9 cellular contexts compared by ENCODE assay signal in the genomic region with DNA sequence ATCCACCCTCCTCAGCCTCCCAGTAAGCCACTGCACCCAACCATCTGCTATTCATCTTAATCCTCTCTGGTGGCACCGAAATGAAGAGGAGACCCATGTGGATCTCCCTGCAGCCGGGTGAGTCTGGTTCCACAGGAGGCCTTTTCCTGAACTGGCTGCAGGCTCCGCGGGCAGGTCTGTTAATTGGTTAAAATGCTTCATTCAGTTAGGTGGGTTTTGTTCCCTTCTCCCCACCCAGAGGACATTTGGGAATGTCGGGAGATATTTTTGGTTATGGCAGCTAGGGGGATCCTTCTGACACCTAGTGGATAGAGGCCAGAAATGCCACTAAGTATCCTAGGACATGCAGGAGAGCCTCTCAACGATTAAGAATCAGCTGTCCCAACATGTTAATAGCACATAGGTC. TPM values are rescaled to one million over a fixed set of nuclear protein-coding genes. Genes with fewer than 3 reads are reported as not detected.
DNase-seq lines count a peak whose midpoint lies in the region; ATAC-seq, FAIRE-seq and TF ChIP-seq lines count a peak whose summit lies in the region.
"Had no signal": no experiment of that assay in that cellular context is flagged by ENCODE, and none has a peak within 500 bp of the region (broad histone marks: within the 10 kb centered on the region; RNA-seq: fewer than 3 reads in every experiment).

No MANE protein-coding gene starts in this region.

- H3K9me3 ChIP-seq in colonic mucosa: no peaks in the 10 kb centered on the region

- H3K27ac ChIP-seq in colonic mucosa: no peak overlapping the region

- CTCF ChIA-PET in GM10248 (lab: Yijun Ruan, JAX): interaction anchor here (0.8 to 8.0 kb wide), 15 partner anchors 9 to 120 kb away, joined by 3 to 59 read pairs (median 6); a partner anchor contains a TSS

- FAIRE-seq in GM12892 (lab: Jason Lieb, UNC): no peak
- FAIRE-seq: colon had no signal

- no peaks in the 10 kb centered on the region for H3K27me3 ChIP-seq in colonic mucosa

- peak; percentile 40 for DNase-seq in 8988T
- DNase-seq in GM10248 (ENCODE audit: extremely low spot score): no peak
- peak; percentile 43 for DNase-seq in NCI-H510A (lab: John Stamatoyannopoulos, UW)
- DNase-seq in colonic mucosa: no peak
- peak; percentile 75 for DNase-seq in myocyte (ENCODE audit: low read depth)
- DNase-seq in GM12892 (ENCODE audit: insufficient read length): no peak

- TF ChIP-seq CTCF in GM10248 (IDR thresholded peaks at IDR 0.05; ENCODE audit: control extremely low read depth, extremely low read depth, low read depth, missing control alignments): peak; percentile 44
- peak; percentile 49 for TF ChIP-seq CTCF in colonic mucosa (IDR thresholded peaks at IDR 0.05)

- POLR2A ChIA-PET in GM10248 (lab: Yijun Ruan, JAX): no interaction called here

- H3K4me3 ChIP-seq in colonic mucosa: no peak overlapping the region

- no peak for TF ChIP-seq POLR2A in GM12892 (IDR thresholded peaks at IDR 0.05; ENCODE audit: low read depth, low read length)

- no peaks in the 10 kb centered on the region for H3K36me3 ChIP-seq in colonic mucosa

- no peaks in the 10 kb centered on the region for H3K4me1 ChIP-seq in colonic mucosa

- intact Hi-C loops in colonic mucosa (cut with DNase I): no loop called here

- H3K9ac ChIP-seq in colonic mucosa (ENCODE audit: low read depth in 2 of 2, low read length in 2 of 2): no peak overlapping the region

- ATAC-seq in GM19397 (IDR thresholded peaks at IDR 0.05; ENCODE audit: unreplicated experiment) (no peak), GM18520 (IDR thresholded peaks at IDR 0.05; ENCODE audit: unreplicated experiment) (no peak)

RNA-seq across cellular contexts. Expression of a gene that starts 16.7 kb away (rescaled TPM):
- total RNA-seq in colonic mucosa: 1 to 10 TPM; 1.7 TPM
- not detected in 2 replicates for total RNA-seq in myocyte
- polyA plus RNA-seq in myocyte (2012): not detected
- 1.8 TPM for polyA plus RNA-seq in GM12892 (2012; ENCODE audit: missing spikeins)

RNA-seq across cellular contexts. Expression of a gene that starts 48.9 kb away (rescaled TPM):
- total RNA-seq in colonic mucosa: 100 to 1,000 TPM; 280 to 758 TPM
- total RNA-seq in myocyte: not detected in 2 replicates
- polyA plus RNA-seq in myocyte (2012): not detected
- polyA plus RNA-seq in GM12892 (2012; ENCODE audit: missing spikeins): not detected

RNA-seq across cellular contexts. Expression of a gene that starts 50.1 kb away (rescaled TPM):
- total RNA-seq in colonic mucosa: 100 to 1,000 TPM in 1 of 2 donors, 10 to 100 TPM in 1; 54.7 to 102 TPM
- total RNA-seq in myocyte: 20.7 and 31.0 TPM in 2 replicates
- 8.2 TPM for polyA plus RNA-seq in myocyte (2012)
- 23.7 TPM for polyA plus RNA-seq in GM12892 (2012; ENCODE audit: missing spikeins)

Comparison
In these comparisons a context has a peak if more than half of its experiments do, and no peak if none do; other contexts are left out.
1. DNase-seq: peak in 8988T (single experiment), NCI-H510A (single experiment) and myocyte (single experiment); none in GM10248 (single experiment), colonic mucosa (single experiment) and GM12892 (single experiment).
2. RNA of a gene that starts 48.9 kb away (total RNA-seq): 280 to 758 TPM in colonic mucosa; not detected in myocyte; every median in the first group is over 100 times any median in the second.